ENCODE assay signal across 1 cellular context in genomic region chr12:124422570-124423523, GRCh38.
TF ChIP-seq lines count a peak whose summit lies in the region.

No MANE protein-coding gene starts in this region.

TF ChIP-seq in HepG2, 621 proteins besides CTCF, POLR2A, EP300 and RAD21 (continued from another document and continues in another):
- TF ChIP-seq TFE3 (CRISPR knock-in tag; IDR thresholded peaks at IDR 0.05) (no peak), PLSCR1 (CRISPR knock-in tag; IDR thresholded peaks at IDR 0.05; ENCODE audit: borderline replicate concordance) (no peak), HNF4G (IDR thresholded peaks at IDR 0.05; ENCODE audit: borderline replicate concordance, low read depth, low read length) (no peak), HNF4G (CRISPR knock-in tag; IDR thresholded peaks at IDR 0.05; ENCODE audit: borderline replicate concordance, low read depth) (no peak), RNF219 (CRISPR knock-in tag; IDR thresholded peaks at IDR 0.05) (no peak), ZNF281 (CRISPR knock-in tag; IDR thresholded peaks at IDR 0.05; ENCODE audit: borderline replicate concordance) (peak; percentile 51; the same call in 1 of the 2 replicates), KLF15 (CRISPR knock-in tag; IDR thresholded peaks at IDR 0.05; ENCODE audit: borderline replicate concordance) (no peak), PATZ1 (CRISPR knock-in tag; IDR thresholded peaks at IDR 0.05) (peak; percentile 41), ZNF225 (CRISPR knock-in tag; IDR thresholded peaks at IDR 0.05) (no peak), ZNF138 (CRISPR knock-in tag; IDR thresholded peaks at IDR 0.05; ENCODE audit: low read depth) (no peak), ZIK1 (CRISPR knock-in tag; IDR thresholded peaks at IDR 0.05; ENCODE audit: borderline replicate concordance, low read depth) (0 out of 2 replicates have a peak, but pooled peaks have one; percentile 20), ZNF687 (CRISPR knock-in tag; IDR thresholded peaks at IDR 0.05) (peak; percentile 88), SOX13 (IDR thresholded peaks at IDR 0.05) (no peak), SOX13 (CRISPR knock-in tag; conservative IDR thresholded peaks at IDR 0.05 in 1 of 2, IDR thresholded peaks at IDR 0.05 in 1 of 2) (peak in 1 of 2 experiments; percentile 36; a peak in 2 of 4 replicates), ZHX1 (CRISPR knock-in tag; IDR thresholded peaks at IDR 0.05; ENCODE audit: low read depth) (no peak), ERF (CRISPR knock-in tag; IDR thresholded peaks at IDR 0.05) (peak; percentile 15; the same call in 1 of the 2 replicates), ZFX (CRISPR knock-in tag; IDR thresholded peaks at IDR 0.05; ENCODE audit: low read depth) (peak; percentile 64), THYN1 (CRISPR knock-in tag; IDR thresholded peaks at IDR 0.05; ENCODE audit: borderline replicate concordance, low read depth) (no peak), ZNF513 (CRISPR knock-in tag; conservative IDR thresholded peaks at IDR 0.05) (no peak), TCF12 (IDR thresholded peaks at IDR 0.05) (no peak), TCF12 (CRISPR knock-in tag; IDR thresholded peaks at IDR 0.05) (no peak), ZNF616 (CRISPR knock-in tag; IDR thresholded peaks at IDR 0.05; ENCODE audit: low read depth) (peak; percentile 33; the same call in 1 of the 2 replicates), RXRA (CRISPR knock-in tag; IDR thresholded peaks at IDR 0.05) (peak; percentile 59; the same call in 1 of the 2 replicates), THAP7 (CRISPR knock-in tag; IDR thresholded peaks at IDR 0.05) (no peak), ZNF512 (CRISPR knock-in tag; IDR thresholded peaks at IDR 0.05) (no peak), ZFP91 (CRISPR knock-in tag; IDR thresholded peaks at IDR 0.05; ENCODE audit: borderline replicate concordance) (0 out of 2 replicates have a peak, but pooled peaks have one; percentile 23), RORA (CRISPR knock-in tag; IDR thresholded peaks at IDR 0.05) (no peak), SPEN (CRISPR knock-in tag; IDR thresholded peaks at IDR 0.05; ENCODE audit: low read depth) (0 out of 2 replicates have a peak, but pooled peaks have one; percentile 45), ZBTB7B (CRISPR knock-in tag; IDR thresholded peaks at IDR 0.05) (no peak), ZNF747 (CRISPR knock-in tag; IDR thresholded peaks at IDR 0.05; ENCODE audit: borderline replicate concordance) (no peak), HCFC1 (IDR thresholded peaks at IDR 0.05; ENCODE audit: low read depth, low read length) (no peak), MBD4 (IDR thresholded peaks at IDR 0.05; ENCODE audit: borderline replicate concordance, low read length) (no peak), TEAD3 (CRISPR knock-in tag; optimal IDR thresholded peaks at IDR 0.05; ENCODE audit: borderline replicate concordance) (peak; percentile 5)
